Comparison of ENCODE assay signal across 19 cellular contexts in genomic region chr11:78251083-78251699, GRCh38.
A peak's percentile ranks its signal among the peaks of the same experiment; 100 is the strongest.
DNase-seq lines count a peak whose midpoint lies in the region; ATAC-seq and TF ChIP-seq lines count a peak whose summit lies in the region.
"Had no signal": no experiment of that assay in that cellular context is flagged by ENCODE, and none has a peak within 500 bp of the region (broad histone marks: within the 10 kb centered on the region; RNA-seq: fewer than 3 reads in every experiment).

No MANE protein-coding gene starts in this region.

- TF ChIP-seq POLR2A in testis (IDR thresholded peaks at IDR 0.05) (no peak), vagina (IDR thresholded peaks at IDR 0.05) (no peak)

- peak overlapping the region; percentile 10 to 35 for H3K27ac ChIP-seq in left lung
- peak overlapping the region in 1 of 2 donors; percentile 26 for H3K27ac ChIP-seq in testis
- H3K27ac ChIP-seq in vagina, result no peak overlapping the region
- H3K27ac ChIP-seq: BLaER1 had no signal

- DNase-seq in HFFc6, result peak; percentile 42
- DNase-seq in dermis blood vessel endothelial cell, result peak; percentile 53
- DNase-seq in left lung, result no peak
- peak; percentile 31 for DNase-seq in testis
- no peak for DNase-seq in vagina (ENCODE audit: extremely low spot score in 2 of 2)
- no peak for DNase-seq in NCI-H82 treated with DMSO at 0.1 percent for 48 hours (lab: John Stamatoyannopoulos, UW; ENCODE audit: unreplicated experiment)
- no peak for DNase-seq in endothelial cell (ENCODE audit: low spot score)
- DNase-seq: activated CD4-positive, alpha-beta T cell treated with anti-CD3 and anti-CD28 coated beads for 4 hours; activated T-cell treated with anti-CD3 and anti-CD28 coated beads, Interleukin-2, amount 50 U/mL, for 1 hour; hippocampal formation; Karpas-422; NCI-H1694 treated with DMSO at 0.1 percent for 48 hours; NCI-H748 treated with DMSO at 0.1 percent for 48 hours; ovary; RPMI8226; stimulated activated CD4-positive, alpha-beta T cell treated with anti-CD3 and anti-CD28 coated beads, Interleukin-2, amount 100 ng/mL, for 24 hours; T-helper 2 cell had no signal

- intact Hi-C loops in left lung (cut with DNase I) (no loop called here), testis (cut with DNase I; ENCODE audit: low total_unique reads) (no loop called here), vagina (cut with DNase I) (no loop called here)

- H3K4me3 Mint-ChIP-seq in HFFc6 (no peak overlapping the region), endothelial cell (ENCODE audit: unreplicated experiment) (no peak overlapping the region)

- H3K27me3 ChIP-seq in left lung (no peaks in the 10 kb centered on the region), testis (no peaks in the 10 kb centered on the region), vagina (no peaks in the 10 kb centered on the region)
- H3K27me3 ChIP-seq: BLaER1, ovary had no signal

- H3K36me3 Mint-ChIP-seq in HFFc6 (ENCODE audit: low read depth) (peaks cover 9% of the 10 kb centered on the region), endothelial cell (ENCODE audit: low read depth, unreplicated experiment) (peaks cover 43% of the 10 kb centered on the region)

- H3K4me1 Mint-ChIP-seq in HFFc6 (ENCODE audit: low read depth) (peaks cover 57% of the 10 kb centered on the region), endothelial cell (ENCODE audit: unreplicated experiment) (peaks cover 21% of the 10 kb centered on the region)

- H3K4me3 ChIP-seq in left lung (no peak overlapping the region), testis (no peak overlapping the region), vagina (no peak overlapping the region)
- H3K4me3 ChIP-seq: BLaER1, ovary had no signal

- H3K27me3 Mint-ChIP-seq in HFFc6 (ENCODE audit: insufficient read depth), result no peaks in the 10 kb centered on the region; the same call in 1 of the 2 replicates
- H3K27me3 Mint-ChIP-seq in endothelial cell (ENCODE audit: unreplicated experiment), result no peaks in the 10 kb centered on the region

- TF ChIP-seq CTCF in HFFc6 (IDR thresholded peaks at IDR 0.05), result no peak
- no peak for TF ChIP-seq CTCF in left lung (IDR thresholded peaks at IDR 0.05)
- no peak for TF ChIP-seq CTCF in testis (IDR thresholded peaks at IDR 0.05)
- no peak for TF ChIP-seq CTCF in vagina (IDR thresholded peaks at IDR 0.05)
- no peak for TF ChIP-seq CTCF in endothelial cell (IDR thresholded peaks at IDR 0.05; ENCODE audit: unreplicated experiment)

- H3K4me1 ChIP-seq in left lung, result peaks cover 12 to 16% of the 10 kb centered on the region in 2 donors
- H3K4me1 ChIP-seq in testis, result peaks cover 10% of the 10 kb centered on the region
- peaks cover 27% of the 10 kb centered on the region for H3K4me1 ChIP-seq in vagina
- H3K4me1 ChIP-seq: BLaER1 had no signal

- 26 to 28% methylated on average over 1 of the region's 1 CpG for WGBS in testis, 2 donors

- no peaks in the 10 kb centered on the region for H3K9me3 Mint-ChIP-seq in HFFc6
- no peaks in the 10 kb centered on the region for H3K9me3 Mint-ChIP-seq in endothelial cell (ENCODE audit: unreplicated experiment)

- H3K27ac Mint-ChIP-seq in HFFc6 (no peak overlapping the region), endothelial cell (ENCODE audit: unreplicated experiment) (no peak overlapping the region)

- H3K36me3 ChIP-seq in left lung (peaks cover 0 to 23% of the 10 kb centered on the region in 2 donors), testis (ENCODE audit: low read depth, missing control alignments) (no peaks in the 10 kb centered on the region), vagina (no peaks in the 10 kb centered on the region)
- H3K36me3 ChIP-seq: ovary had no signal

- ATAC-seq in left lung (peak; percentile 62), GM18498 (IDR thresholded peaks at IDR 0.05; ENCODE audit: unreplicated experiment) (no peak)

- no peaks in the 10 kb centered on the region for H3K9me3 ChIP-seq in left lung
- H3K9me3 ChIP-seq in testis, result no peaks in the 10 kb centered on the region
- no peaks in the 10 kb centered on the region for H3K9me3 ChIP-seq in vagina

Comparison
In these comparisons a context has a peak if more than half of its experiments do, and no peak if none do; other contexts are left out.
1. DNase-seq: peak in HFFc6 (single experiment), dermis blood vessel endothelial cell (single experiment) and testis (single experiment); none in left lung (0 of 2), vagina (0 of 2), NCI-H82 treated with DMSO at 0.1 percent for 48 hours (single experiment) and endothelial cell (single experiment).